In genomic region chr10:126400641-126401040, GRCh38 we compare ENCODE assay signal across 27 cellular contexts.
"Had no signal": no experiment of that assay in that cellular context is flagged by ENCODE, and none has a peak within 500 bp of the region (broad histone marks: within the 10 kb centered on the region; RNA-seq: fewer than 3 reads in every experiment).

No MANE protein-coding gene starts in this region.

- H3K4me1 ChIP-seq: stomach, suprapubic skin, testis, tibial artery, tibial nerve, transverse colon, upper lobe of left lung, upper lobe of right lung, uterus had no signal

- H3K27ac ChIP-seq: stomach, suprapubic skin, testis, thoracic aorta, thyroid gland, tibial artery, tibial nerve, transverse colon, upper lobe of left lung, upper lobe of right lung, uterus, vagina had no signal

- FAIRE-seq: urothelium cell line had no signal

- H3K36me3 ChIP-seq: stomach, suprapubic skin, thoracic aorta, thyroid gland, tibial artery, tibial nerve, transverse colon, upper lobe of left lung, upper lobe of right lung, uterus, vagina had no signal

- DNase-seq: stimulated activated CD4-positive, alpha-beta T cell treated with anti-CD3 and anti-CD28 coated beads, Interleukin-2, amount 100 ng/mL, for 48 hours; stimulated activated CD4-positive, alpha-beta T cell treated with anti-CD3 and anti-CD28 coated beads, Interleukin-4, amount 100 ng/mL, for 1 hour; stimulated activated CD4-positive, alpha-beta T cell treated with anti-CD3 and anti-CD28 coated beads, Interleukin-4, amount 100 ng/mL, for 24 hours; stimulated activated CD4-positive, alpha-beta T cell treated with anti-CD3 and anti-CD28 coated beads, Interleukin-4, amount 100 ng/mL, for 4 hours; stimulated activated CD8-positive, alpha-beta memory T cell treated with anti-CD3 and anti-CD28 coated beads, Interleukin-4, amount 100 ng/mL, for 48 hours; stimulated activated naive B cell treated with anti-CD40 and anti-IgM and Interleukin-4, amounts not matched to agents 10 μg/mL and 1 μg/mL and 100 μg/mL, for 72 hours; stimulated activated naive CD4-positive, alpha-beta T cell; stimulated activated naive CD4-positive, alpha-beta T cell treated with Interleukin-2 at 50 U/mL for 16 hours; stimulated activated naive CD8-positive, alpha-beta T cell treated with anti-CD3 and anti-CD28 coated beads, Interleukin-15, amount 100 ng/mL, for 72 hours; stimulated activated naive CD8-positive, alpha-beta T cell treated with anti-CD3 and anti-CD28 coated beads, Interleukin-15, Interleukin-2, amounts not matched to agents 100 U/mL and 50 U/mL, for 24 hours; stomach; substantia nigra; testis; thyroid gland; tibial artery; transverse colon; trophoblast cell; upper lobe of left lung; upper lobe of right lung; uterus had no signal

- H3K4me3 ChIP-seq: stomach, suprapubic skin, testis, thoracic aorta, thyroid gland, tibial artery, tibial nerve, transverse colon, upper lobe of left lung, upper lobe of right lung, uterus, vagina had no signal

- ATAC-seq: stimulated activated effector memory CD8-positive, alpha-beta T cell treated with anti-CD3 and anti-CD28 coated beads, Interleukin-12 subunit alpha, Interleukin-12 subunit beta, amount 100 ng/mL, for 72 hours; stimulated activated memory B cell treated with anti-CD40 and anti-IgM and Interleukin-4, amounts not matched to agents 10 μg/mL and 1 μg/mL and 100 μg/mL, for 72 hours; stimulated activated naive B cell treated with anti-CD40 and anti-IgM and Interleukin-4, amounts not matched to agents 10 μg/mL and 1 μg/mL and 100 μg/mL, for 72 hours; stimulated activated naive CD8-positive, alpha-beta T cell treated with anti-CD3 and anti-CD28 coated beads, Interleukin-15, amount 100 ng/mL, for 72 hours; stimulated activated naive CD8-positive, alpha-beta T cell treated with anti-CD3 and anti-CD28 coated beads, Interleukin-15, Interleukin-2, amounts not matched to agents 100 U/mL and 50 U/mL, for 24 hours; upper lobe of right lung had no signal

- H3K27me3 ChIP-seq: suprapubic skin, testis, thyroid gland, tibial artery, tibial nerve, transverse colon, upper lobe of left lung, upper lobe of right lung, uterus, vagina had no signal

- H3K9me3 ChIP-seq: stomach, suprapubic skin, testis, thoracic aorta, thyroid gland, tibial artery, tibial nerve, transverse colon, upper lobe of left lung, upper lobe of right lung, uterus, vagina had no signal
